ENCODE assay signal across 12 cellular contexts in genomic region chr5:66963559-66963971, GRCh38.
A peak's percentile ranks its signal among the peaks of the same experiment; 100 is the strongest.
DNase-seq lines count a peak whose midpoint lies in the region; ATAC-seq lines count a peak whose summit lies in the region.
"Had no signal": no experiment of that assay in that cellular context is flagged by ENCODE, and none has a peak within 500 bp of the region (broad histone marks: within the 10 kb centered on the region; RNA-seq: fewer than 3 reads in every experiment).

No MANE protein-coding gene starts in this region.

- H3K9me3 ChIP-seq in mesodermal cell (ENCODE audit: control insufficient read depth, low read length) (no peaks in the 10 kb centered on the region), MG63 (no peaks in the 10 kb centered on the region)
- H3K9me3 ChIP-seq: Peyer's patch had no signal

- WGBS in mesodermal cell (ENCODE audit: insufficient coverage in 2 of 2), 2 experiments: 25 to 30% methylated on average over 1 of the region's 1 CpG

- H3K36me3 ChIP-seq in mesodermal cell (ENCODE audit: control insufficient read depth, insufficient read depth, low read length): no peaks in the 10 kb centered on the region
- H3K36me3 ChIP-seq in MG63: no peaks in the 10 kb centered on the region
- H3K36me3 ChIP-seq: Peyer's patch had no signal

- ATAC-seq in GM21825 (IDR thresholded peaks at IDR 0.05; ENCODE audit: unreplicated experiment): no peak
- ATAC-seq: K562 had no signal

- no peaks in the 10 kb centered on the region for H3K27me3 ChIP-seq in MG63
- H3K27me3 ChIP-seq: Peyer's patch had no signal

- peak overlapping the region; percentile 46 for H3K27ac ChIP-seq in mesodermal cell (ENCODE audit: low read depth, low read length, severe bottlenecking)
- H3K27ac ChIP-seq: Peyer's patch had no signal

- no peak overlapping the region for H3K4me3 ChIP-seq in mesodermal cell (ENCODE audit: extremely low read depth, insufficient read depth, low read length, poor library complexity, severe bottlenecking)
- no peak overlapping the region for H3K4me3 ChIP-seq in MG63
- H3K4me3 ChIP-seq: K562, Peyer's patch had no signal

- peak; percentile 1 for DNase-seq in EL
- peak; percentile 44 for DNase-seq in M059J (ENCODE audit: low read depth)
- DNase-seq in fibroblast of gingiva (ENCODE audit: low read depth): peak; percentile 89
- DNase-seq in NCI-H345 treated with DMSO at 0.1 percent for 48 hours (lab: John Stamatoyannopoulos, UW; ENCODE audit: unreplicated experiment): no peak
- no peak for DNase-seq in stimulated activated CD4-positive, alpha-beta T cell treated with anti-CD3 and anti-CD28 coated beads, Interleukin-4, amount 100 ng/mL, for 1 hour
- no peak for DNase-seq in MG63
- DNase-seq: kidney, NCI-H2171, Peyer's patch had no signal

- H3K4me1 ChIP-seq in mesodermal cell (ENCODE audit: control insufficient read depth, insufficient read depth, low read length, poor library complexity, severe bottlenecking): peaks cover 38% of the 10 kb centered on the region

Comparison
In these comparisons a context has a peak if more than half of its experiments do, and no peak if none do; other contexts are left out.
1. DNase-seq: peak in EL (single experiment), M059J (single experiment) and fibroblast of gingiva (single experiment); none in NCI-H345 treated with DMSO at 0.1 percent for 48 hours (single experiment), stimulated activated CD4-positive, alpha-beta T cell treated with anti-CD3 and anti-CD28 coated beads, Interleukin-4, amount 100 ng/mL, for 1 hour (single experiment) and MG63 (single experiment).